ENCODE assay signal across 18 cellular contexts in genomic region chr17:13788385-13788784, GRCh38.
DNase-seq lines count a peak whose midpoint lies in the region; ATAC-seq and TF ChIP-seq lines count a peak whose summit lies in the region.
"Had no signal": no experiment of that assay in that cellular context is flagged by ENCODE, and none has a peak within 500 bp of the region (broad histone marks: within the 10 kb centered on the region; RNA-seq: fewer than 3 reads in every experiment).

No MANE protein-coding gene starts in this region.

- H3K4me3 ChIP-seq in heart left ventricle (no peak overlapping the region), right cardiac atrium (ENCODE audit: low read length) (no peak overlapping the region), neuronal stem cell (ENCODE audit: low read length in 2 of 2) (no peak overlapping the region), ovary (no peak overlapping the region)
- H3K4me3 ChIP-seq: BLaER1 had no signal

- no peak overlapping the region for H3K4me3 Mint-ChIP-seq in activated CD4-positive, alpha-beta T cell treated with anti-CD3 and anti-CD28 coated beads, Interleukin-2, amount 10 ng/mL, durations not matched to agents 24 days and 14 days
- H3K4me3 Mint-ChIP-seq: CD8-positive, alpha-beta memory T cell; HFFc6 had no signal

- ATAC-seq in heart left ventricle (peak; percentile 34 to 74 (median 64)), right cardiac atrium (peak; percentile 18 to 22)
- ATAC-seq: HepG2 had no signal

- H2BK5ac ChIP-seq in neuronal stem cell (ENCODE audit: low read length) = no peak overlapping the region

- no peak overlapping the region for H2BK12ac ChIP-seq in neuronal stem cell (ENCODE audit: low read length)

- no peak overlapping the region for H3K27ac Mint-ChIP-seq in activated CD4-positive, alpha-beta T cell treated with anti-CD3 and anti-CD28 coated beads, Interleukin-2, amount 10 ng/mL, durations not matched to agents 24 days and 14 days
- H3K27ac Mint-ChIP-seq: HFFc6 had no signal

- no peak overlapping the region for H3K4me2 ChIP-seq in neuronal stem cell (ENCODE audit: insufficient read depth, low read length, poor library complexity, severe bottlenecking)
- H3K4me2 ChIP-seq: BLaER1 had no signal

- no peaks in the 10 kb centered on the region for H3K9me3 Mint-ChIP-seq in activated CD4-positive, alpha-beta T cell treated with anti-CD3 and anti-CD28 coated beads, Interleukin-2, amount 10 ng/mL, durations not matched to agents 24 days and 14 days
- H3K9me3 Mint-ChIP-seq: CD8-positive, alpha-beta memory T cell; HFFc6 had no signal

- TF ChIP-seq CTCF in heart left ventricle (IDR thresholded peaks at IDR 0.05) (no peak), ovary (IDR thresholded peaks at IDR 0.05) (no peak)

- H3K23ac ChIP-seq in neuronal stem cell (ENCODE audit: low read depth, low read length, poor library complexity) = no peak overlapping the region

- no peak for TF ChIP-seq POLR2A in heart left ventricle (IDR thresholded peaks at IDR 0.05)
- TF ChIP-seq POLR2A in ovary (IDR thresholded peaks at IDR 0.05) = no peak

- no peak overlapping the region for H2BK15ac ChIP-seq in neuronal stem cell (ENCODE audit: low read length)

- peak; percentile 35 for DNase-seq in activated CD4-positive, alpha-beta T cell treated with anti-CD3 and anti-CD28 coated beads, Interleukin-2, amount 10 ng/mL, durations not matched to agents 24 days and 14 days
- no peak for DNase-seq in activated CD4-positive, alpha-beta T cell treated with anti-CD3 and anti-CD28 coated beads for 48 hours
- DNase-seq in heart left ventricle (peak in 2 of 5 donors; percentile 21 to 34), right cardiac atrium (no peak), neuronal stem cell (ENCODE audit: low spot score) (no peak), ovary (no peak), NCI-H446 (lab: John Stamatoyannopoulos, UW) (no peak)
- DNase-seq in stimulated activated CD8-positive, alpha-beta memory T cell treated with anti-CD3 and anti-CD28 coated beads, Interleukin-4, amount 100 ng/mL, for 48 hours = no peak
- DNase-seq: AML-193; Caco-2; CD8-positive, alpha-beta memory T cell; DND-41; GF-D8; HCEC 1CT; HFFc6 had no signal

- H3K4me1 Mint-ChIP-seq in activated CD4-positive, alpha-beta T cell treated with anti-CD3 and anti-CD28 coated beads, Interleukin-2, amount 10 ng/mL, durations not matched to agents 24 days and 14 days = no peaks in the 10 kb centered on the region
- H3K4me1 Mint-ChIP-seq: CD8-positive, alpha-beta memory T cell had no signal

- H3K9ac ChIP-seq in neuronal stem cell (ENCODE audit: low read depth, low read length, poor library complexity) = no peak overlapping the region
- H3K9ac ChIP-seq: BLaER1 had no signal

- no peak overlapping the region for H3K4ac ChIP-seq in neuronal stem cell (ENCODE audit: low read length)

- no peaks in the 10 kb centered on the region for H3K36me3 Mint-ChIP-seq in activated CD4-positive, alpha-beta T cell treated with anti-CD3 and anti-CD28 coated beads, Interleukin-2, amount 10 ng/mL, durations not matched to agents 24 days and 14 days (ENCODE audit: low read depth)

- H2AFZ ChIP-seq in neuronal stem cell (ENCODE audit: low read length) = no peak overlapping the region

- intact Hi-C loops in activated CD4-positive, alpha-beta T cell treated with anti-CD3 and anti-CD28 coated beads, Interleukin-2, amount 10 ng/mL, durations not matched to agents 24 days and 14 days (cut with micrococcal nuclease) = no loop called here
- intact Hi-C loops in heart left ventricle (cut with DNase I) = no loop called here
- intact Hi-C loops in right cardiac atrium (cut with DNase I) = no loop called here
- intact Hi-C loops in ovary (cut with DNase I) = no loop called here

- H3K4me1 ChIP-seq in heart left ventricle = peaks cover 0 to 14% (median 0%) of the 10 kb centered on the region in 12 donors
- H3K4me1 ChIP-seq in right cardiac atrium (ENCODE audit: control insufficient read depth, insufficient read depth, low read length) = peaks cover 2% of the 10 kb centered on the region
- H3K4me1 ChIP-seq in neuronal stem cell (ENCODE audit: control insufficient read depth in 2 of 2, insufficient read depth in 1 of 2, low read depth in 1 of 2, low read length in 2 of 2) = no peaks in the 10 kb centered on the region
- peaks cover 4% of the 10 kb centered on the region for H3K4me1 ChIP-seq in ovary (ENCODE audit: insufficient read depth)
- H3K4me1 ChIP-seq: BLaER1, Caco-2 had no signal

- no peak overlapping the region for H2BK120ac ChIP-seq in neuronal stem cell (ENCODE audit: low read depth, low read length)

- H3K18ac ChIP-seq in neuronal stem cell (ENCODE audit: low read length) = no peak overlapping the region

- H3K27ac ChIP-seq in heart left ventricle = peak overlapping the region in 5 of 12 donors; percentile 10 to 44 (median 31)
- H3K27ac ChIP-seq in right cardiac atrium (ENCODE audit: low read length) = peak overlapping the region; percentile 93
- H3K27ac ChIP-seq in neuronal stem cell (replicated peaks; ENCODE audit: low read length) = no peak overlapping the region
- no peak overlapping the region for H3K27ac ChIP-seq in ovary
- H3K27ac ChIP-seq: 22Rv1, BLaER1 had no signal

- no peak for TF ChIP-seq EP300 in ovary (IDR thresholded peaks at IDR 0.05)

- no peaks in the 10 kb centered on the region for H3K36me3 ChIP-seq in heart left ventricle
- no peaks in the 10 kb centered on the region for H3K36me3 ChIP-seq in neuronal stem cell (replicated peaks in 1 of 2; ENCODE audit: control insufficient read depth in 2 of 2, insufficient read depth in 2 of 2, low read length in 2 of 2)
- no peaks in the 10 kb centered on the region for H3K36me3 ChIP-seq in ovary
- H3K36me3 ChIP-seq: BLaER1 had no signal

- H3K27me3 ChIP-seq in heart left ventricle (no peaks in the 10 kb centered on the region), right cardiac atrium (ENCODE audit: control insufficient read depth, insufficient read depth) (no peaks in the 10 kb centered on the region), neuronal stem cell (ENCODE audit: control insufficient read depth in 3 of 3, insufficient read depth in 3 of 3, low read depth in 1 of 3, low read length in 3 of 3) (no peaks in the 10 kb centered on the region), ovary (no peaks in the 10 kb centered on the region)
- H3K27me3 ChIP-seq: BLaER1 had no signal

- H2AK5ac ChIP-seq in neuronal stem cell (ENCODE audit: low read depth, low read length) = no peak overlapping the region

- peak overlapping the region; percentile 40 for H4K91ac ChIP-seq in neuronal stem cell (ENCODE audit: low read depth, low read length, poor library complexity)

- peaks cover 0 to 15% (median 0%) of the 10 kb centered on the region in 12 donors for H3K9me3 ChIP-seq in heart left ventricle
- H3K9me3 ChIP-seq in right cardiac atrium (ENCODE audit: control insufficient read depth, low read length) = no peaks in the 10 kb centered on the region
- H3K9me3 ChIP-seq in neuronal stem cell (replicated peaks in 1 of 2; ENCODE audit: control insufficient read depth in 2 of 2, insufficient read depth in 1 of 2, low read depth in 1 of 2, low read length in 2 of 2) = peaks cover 4 to 7% of the 10 kb centered on the region in 2 donors
- no peaks in the 10 kb centered on the region for H3K9me3 ChIP-seq in ovary
- H3K9me3 ChIP-seq: BLaER1, Caco-2 had no signal

- H3K79me1 ChIP-seq in neuronal stem cell (ENCODE audit: low read depth, low read length) = no peaks in the 10 kb centered on the region

- no peak overlapping the region for H3K14ac ChIP-seq in neuronal stem cell (ENCODE audit: low read length)

- 11 to 22% (median 17%) methylated on average over 2 of the region's 2 CpGs for WGBS in heart left ventricle, 4 donors
- WGBS in right cardiac atrium = 28% methylated on average over 2 of the region's 2 CpGs
- WGBS in neuronal stem cell (ENCODE audit: extremely low coverage in 2 of 2, insufficient read length in 2 of 2, insufficient replicate concordance in 1 of 2), 2 donors = no CpG with 5 or more reads among the region's 2 CpGs
- 10 to 22% (median 15%) methylated on average over 2 of the region's 2 CpGs for WGBS in ovary, 3 donors

- H3K27me3 Mint-ChIP-seq in activated CD4-positive, alpha-beta T cell treated with anti-CD3 and anti-CD28 coated beads, Interleukin-2, amount 10 ng/mL, durations not matched to agents 24 days and 14 days = no peaks in the 10 kb centered on the region

- no peak overlapping the region for H4K8ac ChIP-seq in neuronal stem cell (ENCODE audit: low read depth, low read length)
